In genomic region chr4:184472540-184473264, GRCh38 we compare ENCODE assay signal across 8 cellular contexts. TPM values are rescaled to one million over a fixed set of nuclear protein-coding genes. Genes with fewer than 3 reads are reported as not detected.
DNase-seq lines count a peak whose midpoint lies in the region; ATAC-seq and TF ChIP-seq lines count a peak whose summit lies in the region.

No MANE protein-coding gene starts in this region.

- peak overlapping the region; percentile 93 for H2AFZ ChIP-seq in smooth muscle cell (ENCODE audit: low read depth)

- H3K9me3 Mint-ChIP-seq in central memory CD8-positive, alpha-beta T cell = no peaks in the 10 kb centered on the region

- DNase-seq in ELF-1 (ENCODE audit: low read depth, low spot score) (peak; percentile 73), M059J (ENCODE audit: low read depth) (peak; percentile 69), islet precursor cell (peak; percentile 89), smooth muscle cell (lab: John Stamatoyannopoulos, UW; ENCODE audit: unreplicated experiment) (peak; percentile 33)
- peak; percentile 18 to 21 for DNase-seq in central memory CD8-positive, alpha-beta T cell (ENCODE audit: low spot score in 2 of 2)

- H3K4me1 ChIP-seq in smooth muscle cell (ENCODE audit: low read depth) = peaks cover 6% of the 10 kb centered on the region

- H3K9ac ChIP-seq in smooth muscle cell (ENCODE audit: low read depth) = peak overlapping the region; percentile 82

- H3K4me3 ChIP-seq in smooth muscle cell = peak overlapping the region; percentile 95

- peaks cover 61% of the 10 kb centered on the region for H3K4me1 Mint-ChIP-seq in central memory CD8-positive, alpha-beta T cell

- 3% methylated on average over 60 of the region's 70 CpGs for WGBS in smooth muscle cell (ENCODE audit: low lambda C conversion rate)

- no peaks in the 10 kb centered on the region for H3K9me3 ChIP-seq in smooth muscle cell (replicated peaks; ENCODE audit: low read depth)

- no peaks in the 10 kb centered on the region for H3K27me3 ChIP-seq in smooth muscle cell (ENCODE audit: low read depth)

- peak overlapping the region; percentile 98 for H3K4me2 ChIP-seq in smooth muscle cell

- peak overlapping the region; percentile 85 for H3K4me3 Mint-ChIP-seq in central memory CD8-positive, alpha-beta T cell

- peak overlapping the region; percentile 84 for H3K27ac Mint-ChIP-seq in central memory CD8-positive, alpha-beta T cell (ENCODE audit: low read depth)

- H3F3A ChIP-seq in smooth muscle cell (ENCODE audit: low read depth) = peaks cover 9% of the 10 kb centered on the region

- H4K20me1 ChIP-seq in smooth muscle cell (ENCODE audit: low read depth) = peaks cover 41% of the 10 kb centered on the region

- H3K27ac ChIP-seq in VCaP (peak overlapping the region; percentile 96), smooth muscle cell (ENCODE audit: low read depth) (peak overlapping the region; percentile 92)

- H3K27me3 Mint-ChIP-seq in central memory CD8-positive, alpha-beta T cell = no peaks in the 10 kb centered on the region

- TF ChIP-seq CTCF in VCaP (conservative IDR thresholded peaks at IDR 0.05) = no peak
- TF ChIP-seq CTCF in smooth muscle cell (IDR thresholded peaks at IDR 0.05; ENCODE audit: borderline replicate concordance, insufficient read depth, poor library complexity, severe bottlenecking) = no peak

- peaks cover 32% of the 10 kb centered on the region for H3K36me3 Mint-ChIP-seq in central memory CD8-positive, alpha-beta T cell (ENCODE audit: insufficient read depth)

- peaks cover 55% of the 10 kb centered on the region for H3K79me2 ChIP-seq in smooth muscle cell (ENCODE audit: low read depth)

- ATAC-seq in GM21528 (IDR thresholded peaks at IDR 0.05; ENCODE audit: low FRiP score, unreplicated experiment) = peak; percentile 15
- ATAC-seq in central memory CD8-positive, alpha-beta T cell (replicated peaks; ENCODE audit: extremely low read depth, poor library complexity, severe bottlenecking) = no peak
- no peak for ATAC-seq in HG03442 (IDR thresholded peaks at IDR 0.05; ENCODE audit: unreplicated experiment)

- H3K36me3 ChIP-seq in smooth muscle cell (ENCODE audit: low read depth) = no peaks in the 10 kb centered on the region

RNA-seq across cellular contexts. Expression of gene IRF2, which starts 1.6 kb away (rescaled TPM):
- total RNA-seq in M059J (2014; rRNA removed; shearing (Covaris generic)) = 40.1 and 40.6 TPM in 2 replicates
- total RNA-seq in smooth muscle cell = 18.4 and 21.6 TPM in 2 replicates
- 6.6 and 10.2 TPM in 2 replicates for polyA plus RNA-seq in smooth muscle cell

Comparison
In these comparisons a context has a peak if more than half of its experiments do, and no peak if none do; other contexts are left out.
1. DNase-seq: peak in every context shown above with its lines; median percentile 89 in islet precursor cell; 73 in ELF-1; 69 in M059J; 33 in smooth muscle cell; 20 in central memory CD8-positive, alpha-beta T cell.